Comparison of ENCODE assay signal across 10 cellular contexts in the genomic region with DNA sequence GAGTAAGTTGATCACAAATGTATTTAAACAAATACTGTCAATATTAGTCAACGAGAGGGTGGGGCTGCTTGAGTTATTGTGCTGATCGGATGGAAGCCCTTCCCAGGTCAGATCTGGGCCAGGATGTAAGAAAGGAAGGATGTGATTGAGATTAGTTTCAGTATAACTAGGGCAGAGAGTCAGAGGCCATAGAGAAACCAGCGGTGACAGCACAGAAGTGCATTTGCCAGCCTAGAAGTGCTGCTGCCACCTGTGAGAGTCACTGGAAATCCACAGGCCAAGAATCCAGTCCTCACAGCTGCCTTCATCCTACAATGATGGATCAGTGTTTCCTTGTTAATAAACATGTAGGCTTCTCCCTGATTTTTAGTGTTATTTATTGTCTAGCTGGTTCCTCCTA. TPM values are rescaled to one million over a fixed set of nuclear protein-coding genes. Genes with fewer than 3 reads are reported as not detected.
A peak's percentile ranks its signal among the peaks of the same experiment; 100 is the strongest.
DNase-seq lines count a peak whose midpoint lies in the region; ATAC-seq, FAIRE-seq and TF ChIP-seq lines count a peak whose summit lies in the region.
"Had no signal": no experiment of that assay in that cellular context is flagged by ENCODE, and none has a peak within 500 bp of the region (broad histone marks: within the 10 kb centered on the region; RNA-seq: fewer than 3 reads in every experiment).

No MANE protein-coding gene starts in this region.

- FAIRE-seq in H54 (lab: Jason Lieb, UNC) = no peak
- FAIRE-seq: A204.1 had no signal

- 0 out of 2 replicates have a peak, but pooled peaks cover 3% of the 10 kb centered on the region for H3K4me1 ChIP-seq in OCI-LY3 (ENCODE audit: low read length)
- H3K4me1 ChIP-seq in skeletal muscle tissue (ENCODE audit: control insufficient read depth in 3 of 3, insufficient read depth in 3 of 3, low read length in 3 of 3) = peaks cover 3 to 6% (median 5%) of the 10 kb centered on the region in 3 donors

- TF ChIP-seq CTCF in OCI-LY3 (IDR thresholded peaks at IDR 0.05; ENCODE audit: low read depth, low read length) = no peak

- ATAC-seq in left cardiac atrium = peak; percentile 53 to 77

- H3K4me3 ChIP-seq in OCI-LY3 (ENCODE audit: low read length) (0 out of 2 replicates have a peak overlapping the region, but pooled peaks have one; percentile 8), skeletal muscle tissue (ENCODE audit: low read length in 3 of 3) (no peak overlapping the region)

- H3K36me3 ChIP-seq in OCI-LY3 (replicated peaks; ENCODE audit: low read depth, low read length) (no peaks in the 10 kb centered on the region), skeletal muscle tissue (ENCODE audit: control insufficient read depth in 3 of 3, insufficient read depth in 3 of 3, low read length in 3 of 3) (no peaks in the 10 kb centered on the region)

- peak; percentile 79 for DNase-seq in NCI-H2029 treated with DMSO at 0.1 percent for 48 hours (lab: John Stamatoyannopoulos, UW)
- no peak for DNase-seq in NCI-H2029 (lab: John Stamatoyannopoulos, UW)
- peak; percentile 26 for DNase-seq in left cardiac atrium
- DNase-seq in middle frontal gyrus (ENCODE audit: extremely low spot score, low spot score) = no peak
- no peak for DNase-seq in erythroblast (lab: John Stamatoyannopoulos, UW)
- DNase-seq in H54 (ENCODE audit: insufficient read length, low spot score) = no peak
- DNase-seq: NCI-H1436 treated with DMSO at 0.1 percent for 48 hours had no signal

- no peaks in the 10 kb centered on the region for H3K79me2 ChIP-seq in OCI-LY3 (ENCODE audit: low read length)

- no peaks in the 10 kb centered on the region for H3K9me3 ChIP-seq in OCI-LY3 (ENCODE audit: insufficient read depth, low read length)
- no peaks in the 10 kb centered on the region for H3K9me3 ChIP-seq in skeletal muscle tissue (ENCODE audit: control insufficient read depth in 3 of 3, low read length in 3 of 3)

- intact Hi-C loops in left cardiac atrium (cut with DNase I) = loop anchor here (1.0 to 5.0 kb wide), 3 partner anchors 97 to 136 kb away; no protein-coding TSS in a partner anchor

- H4K20me1 ChIP-seq in OCI-LY3 (ENCODE audit: insufficient read depth, low read length) = no peaks in the 10 kb centered on the region

- H3K27ac ChIP-seq in OCI-LY3 (ENCODE audit: low read length) = no peak overlapping the region
- H3K27ac ChIP-seq in skeletal muscle tissue (ENCODE audit: low read depth, low read length) = peak overlapping the region; percentile 8

- peak overlapping the region; percentile 83; the same call in 1 of the 2 replicates for H2AFZ ChIP-seq in OCI-LY3 (ENCODE audit: low read depth, low read length)

- H3K9ac ChIP-seq in OCI-LY3 (ENCODE audit: low read length) (no peak overlapping the region), skeletal muscle tissue (ENCODE audit: low read depth in 1 of 3, low read length in 3 of 3) (no peak overlapping the region)

- H3K27me3 ChIP-seq in OCI-LY3 (ENCODE audit: low read depth, low read length) (peaks cover 4% of the 10 kb centered on the region; the same call in 1 of the 2 replicates), skeletal muscle tissue (ENCODE audit: control insufficient read depth in 3 of 3, insufficient read depth in 3 of 3, low read length in 3 of 3) (no peaks in the 10 kb centered on the region)

- no peak for TF ChIP-seq POLR2A in erythroblast (IDR thresholded peaks at IDR 0.05; ENCODE audit: low read length)
- no peak for TF ChIP-seq POLR2A in H54 (IDR thresholded peaks at IDR 0.05; ENCODE audit: low read depth, low read length)

- peak overlapping the region; percentile 35 for H3K4me2 ChIP-seq in OCI-LY3 (ENCODE audit: low read length)

RNA-seq across cellular contexts. Expression of a gene that starts 9.8 kb away (rescaled TPM):
- total RNA-seq in left cardiac atrium (100 to 1,000 TPM; 113 to 156 TPM), skeletal muscle tissue (98.6 TPM)

Comparison
In these comparisons a context has a peak if more than half of its experiments do, and no peak if none do; other contexts are left out.
1. DNase-seq: peak in NCI-H2029 treated with DMSO at 0.1 percent for 48 hours (single experiment) and left cardiac atrium (single experiment); none in NCI-H2029 (single experiment), middle frontal gyrus (single experiment), erythroblast (0 of 2) and H54 (single experiment).